ENCODE assay signal across 18 cellular contexts in genomic region chr17:72222971-72223370, GRCh38.
DNase-seq lines count a peak whose midpoint lies in the region; TF ChIP-seq lines count a peak whose summit lies in the region.
"Had no signal": no experiment of that assay in that cellular context is flagged by ENCODE, and none has a peak within 500 bp of the region (broad histone marks: within the 10 kb centered on the region; RNA-seq: fewer than 3 reads in every experiment).

No MANE protein-coding gene starts in this region.

- H3K9me2 ChIP-seq in hepatocyte (replicated peaks; ENCODE audit: insufficient read depth), result no peaks in the 10 kb centered on the region

- H3K4me3 ChIP-seq in hepatocyte (no peak overlapping the region), mucosa of rectum (ENCODE audit: low read length in 2 of 2) (no peak overlapping the region), transverse colon (no peak overlapping the region)
- H3K4me3 ChIP-seq: BLaER1 treated with 17β-estradiol and CSF1 and Interleukin-3, amounts not matched to agents 10 nM and 100 nM; SJSA1 had no signal

- intact Hi-C loops in transverse colon (cut with DNase I; ENCODE audit: low total_unique reads), result no loop called here

- H2AFZ ChIP-seq in hepatocyte, result no peak overlapping the region

- peaks cover 30% of the 10 kb centered on the region for H3K27me3 ChIP-seq in hepatocyte
- peaks cover 2 to 3% of the 10 kb centered on the region in 2 donors for H3K27me3 ChIP-seq in mucosa of rectum (ENCODE audit: control insufficient read depth in 2 of 2, insufficient read depth in 2 of 2, low read length in 2 of 2)
- H3K27me3 ChIP-seq in transverse colon, result peaks cover 21% of the 10 kb centered on the region
- H3K27me3 ChIP-seq: BLaER1 treated with 17β-estradiol and CSF1 and Interleukin-3, amounts not matched to agents 10 nM and 100 nM; SJSA1 had no signal

- peak overlapping the region; percentile 71 for H3K27ac ChIP-seq in hepatocyte
- H3K27ac ChIP-seq in mucosa of rectum (ENCODE audit: low read depth in 2 of 2, low read length in 2 of 2), result peak overlapping the region; percentile 65 to 66
- H3K27ac ChIP-seq in transverse colon, result peak overlapping the region; percentile 47 to 75 (median 59)
- H3K27ac ChIP-seq: 22Rv1; BLaER1 treated with 17β-estradiol and CSF1 and Interleukin-3, amounts not matched to agents 10 nM and 100 nM; SJSA1 had no signal

- DNase-seq in NCI-H526 (lab: John Stamatoyannopoulos, UW), result peak; percentile 51 to 66
- DNase-seq in NCI-H526 treated with DMSO at 0.1 percent for 48 hours (lab: John Stamatoyannopoulos, UW), result no peak
- peak; percentile 23 for DNase-seq in hepatocyte (ENCODE audit: low spot score)
- DNase-seq in transverse colon, result no peak
- DNase-seq in activated CD4-positive, alpha-beta T cell treated with anti-CD3 and anti-CD28 coated beads for 4 hours, result no peak
- DNase-seq in NCI-H2029 (lab: John Stamatoyannopoulos, UW), result no peak
- DNase-seq in COLO829 (ENCODE audit: low spot score), result no peak
- DNase-seq: CD4-positive, alpha-beta memory T cell; DND-41; GOT3; Kasumi-1; NCI-H1417 treated with DMSO at 0.1 percent for 48 hours; NCI-H187; NCI-H748 treated with DMSO at 0.1 percent for 48 hours had no signal

- 35% methylated on average over 1 of the region's 1 CpG for WGBS in hepatocyte (ENCODE audit: low lambda C conversion rate, missing lambda C conversion rate)
- 35 to 56% methylated on average over 1 of the region's 1 CpG for WGBS in transverse colon (ENCODE audit: low coverage in 1 of 2), 2 donors

- no peaks in the 10 kb centered on the region for H4K20me1 ChIP-seq in hepatocyte (ENCODE audit: insufficient read depth, poor library complexity, severe bottlenecking)
- H4K20me1 ChIP-seq: BLaER1 treated with 17β-estradiol and CSF1 and Interleukin-3, amounts not matched to agents 10 nM and 100 nM had no signal

- H3K36me3 ChIP-seq in hepatocyte (replicated peaks; ENCODE audit: insufficient read depth, low read depth) (no peaks in the 10 kb centered on the region), mucosa of rectum (ENCODE audit: control insufficient read depth in 2 of 2, insufficient read depth in 2 of 2, low read length in 2 of 2) (no peaks in the 10 kb centered on the region), transverse colon (no peaks in the 10 kb centered on the region)
- H3K36me3 ChIP-seq: BLaER1 treated with 17β-estradiol and CSF1 and Interleukin-3, amounts not matched to agents 10 nM and 100 nM; SJSA1 had no signal

- TF ChIP-seq CTCF in hepatocyte (IDR thresholded peaks at IDR 0.05; ENCODE audit: poor library complexity) (no peak), transverse colon (IDR thresholded peaks at IDR 0.05) (no peak)

- H3K79me2 ChIP-seq in hepatocyte, result no peaks in the 10 kb centered on the region

- H3K9me3 ChIP-seq in hepatocyte (ENCODE audit: low read depth), result no peaks in the 10 kb centered on the region
- H3K9me3 ChIP-seq in mucosa of rectum (ENCODE audit: control insufficient read depth in 2 of 2, low read length in 2 of 2), result no peaks in the 10 kb centered on the region
- H3K9me3 ChIP-seq in transverse colon, result no peaks in the 10 kb centered on the region
- H3K9me3 ChIP-seq: BLaER1 treated with 17β-estradiol and CSF1 and Interleukin-3, amounts not matched to agents 10 nM and 100 nM; SJSA1 had no signal

- TF ChIP-seq EP300 in transverse colon (IDR thresholded peaks at IDR 0.05; ENCODE audit: low read depth), result no peak

- no peak for TF ChIP-seq POLR2A in transverse colon (IDR thresholded peaks at IDR 0.05)

- H3K4me1 ChIP-seq in hepatocyte (ENCODE audit: insufficient read depth) (peaks cover 22% of the 10 kb centered on the region), mucosa of rectum (ENCODE audit: control insufficient read depth in 2 of 2, insufficient read depth in 2 of 2, low read length in 2 of 2) (peaks cover 3 to 9% of the 10 kb centered on the region in 2 donors), transverse colon (peaks cover 0 to 23% (median 11%) of the 10 kb centered on the region in 4 donors)
- H3K4me1 ChIP-seq: BLaER1 treated with 17β-estradiol and CSF1 and Interleukin-3, amounts not matched to agents 10 nM and 100 nM; SJSA1 had no signal

- in situ Hi-C loops in transverse colon (cut with MboI; ENCODE audit: low pct_ligation_motif_present in 1 of 4, low pct_unique_long_range_greater_than_20kb in 1 of 4, low sequenced_read_pairs in 3 of 4), result no loop called here

- no peak overlapping the region for H3K9ac ChIP-seq in mucosa of rectum (ENCODE audit: low read depth in 1 of 2, low read length in 2 of 2)
- H3K9ac ChIP-seq: BLaER1 treated with 17β-estradiol and CSF1 and Interleukin-3, amounts not matched to agents 10 nM and 100 nM had no signal

- peak overlapping the region; percentile 63 for H3K4me2 ChIP-seq in hepatocyte
- H3K4me2 ChIP-seq: BLaER1 treated with 17β-estradiol and CSF1 and Interleukin-3, amounts not matched to agents 10 nM and 100 nM had no signal

Comparison
In these comparisons a context has a peak if more than half of its experiments do, and no peak if none do; other contexts are left out.
1. DNase-seq: peak in NCI-H526 (2 of 2) and hepatocyte (single experiment); none in NCI-H526 treated with DMSO at 0.1 percent for 48 hours (single experiment), transverse colon (single experiment), activated CD4-positive, alpha-beta T cell treated with anti-CD3 and anti-CD28 coated beads for 4 hours (0 of 2), NCI-H2029 (single experiment) and COLO829 (single experiment).
2. Peak in every context shown above with its lines, with median percentiles within 50 percentile points of each other: H3K27ac ChIP-seq.